ENCODE assay signal across 8 cellular contexts in genomic region chr1:223831755-223832636, GRCh38. TPM values are rescaled to one million over a fixed set of nuclear protein-coding genes. Genes with fewer than 3 reads are reported as not detected.
A peak's percentile ranks its signal among the peaks of the same experiment; 100 is the strongest.
DNase-seq lines count a peak whose midpoint lies in the region; ATAC-seq and TF ChIP-seq lines count a peak whose summit lies in the region.

No MANE protein-coding gene starts in this region.

- peak overlapping the region; percentile 40 to 92 (median 75) for H3K4me2 ChIP-seq in BLaER1 treated with 17β-estradiol and CSF1 and Interleukin-3, amounts not matched to agents 10 nM and 100 nM

- peaks cover 47 to 96% (median 62%) of the 10 kb centered on the region in 10 experiments for H3K4me1 ChIP-seq in BLaER1 treated with 17β-estradiol and CSF1 and Interleukin-3, amounts not matched to agents 10 nM and 100 nM

- WGBS in lower leg skin, 2 donors = 37 to 41% methylated on average over 3 of the region's 3 CpGs

- no peaks in the 10 kb centered on the region for H3K27me3 ChIP-seq in BLaER1 treated with 17β-estradiol and CSF1 and Interleukin-3, amounts not matched to agents 10 nM and 100 nM

- H3K27ac ChIP-seq in BLaER1 treated with 17β-estradiol and CSF1 and Interleukin-3, amounts not matched to agents 10 nM and 100 nM = peak overlapping the region; percentile 26 to 78 (median 63); a peak in 21 of 22 replicates
- no peak overlapping the region for H3K27ac ChIP-seq in VCaP

- no peaks in the 10 kb centered on the region; a peak in 1 of 22 replicates for H3K9me3 ChIP-seq in BLaER1 treated with 17β-estradiol and CSF1 and Interleukin-3, amounts not matched to agents 10 nM and 100 nM (replicated peaks in 1 of 11)

- intact Hi-C loops in Right ventricle myocardium superior (cut with DNase I) (no loop called here), lower leg skin (cut with DNase I; ENCODE audit: low total_unique reads) (no loop called here)

- TF ChIP-seq CTCF in VCaP (conservative IDR thresholded peaks at IDR 0.05) = peak; percentile 29; the same call in 1 of the 2 replicates
- no peak for TF ChIP-seq CTCF in lower leg skin (IDR thresholded peaks at IDR 0.05)

- ATAC-seq in HG02759 (IDR thresholded peaks at IDR 0.05; ENCODE audit: unreplicated experiment) (peak; percentile 49), Right ventricle myocardium superior (ENCODE audit: poor library complexity) (peak; percentile 5)

- peaks cover 40 to 97% (median 91%) of the 10 kb centered on the region in 11 experiments for H4K20me1 ChIP-seq in BLaER1 treated with 17β-estradiol and CSF1 and Interleukin-3, amounts not matched to agents 10 nM and 100 nM

- peak overlapping the region in 2 of 10 experiments; percentile 23 to 40; a peak in 3 of 20 replicates for H3K4me3 ChIP-seq in BLaER1 treated with 17β-estradiol and CSF1 and Interleukin-3, amounts not matched to agents 10 nM and 100 nM
- H3K4me3 ChIP-seq in lower leg skin (ENCODE audit: low read depth, poor library complexity, severe bottlenecking) = no peak overlapping the region

- H3K36me3 ChIP-seq in BLaER1 treated with 17β-estradiol and CSF1 and Interleukin-3, amounts not matched to agents 10 nM and 100 nM = peaks cover 0 to 17% (median 9%) of the 10 kb centered on the region in 11 experiments; a peak in 15 of 22 replicates

- peak overlapping the region; percentile 4 to 65 (median 45); a peak in 17 of 22 replicates for H3K9ac ChIP-seq in BLaER1 treated with 17β-estradiol and CSF1 and Interleukin-3, amounts not matched to agents 10 nM and 100 nM

- TF ChIP-seq POLR2A in lower leg skin (IDR thresholded peaks at IDR 0.05) = no peak

- DNase-seq in Right ventricle myocardium superior (no peak), stromal cell of bone marrow (ENCODE audit: low read depth) (peak; percentile 52), putamen (ENCODE audit: low spot score) (no peak), lower leg skin (ENCODE audit: low spot score in 2 of 2) (no peak)
- no peak for DNase-seq in stimulated activated CD4-positive, alpha-beta T cell treated with anti-CD3 and anti-CD28 coated beads, Interleukin-4, amount 100 ng/mL, for 1 hour

RNA-seq across cellular contexts. Expression of gene TP53BP2, which starts 13.8 kb away (rescaled TPM):
- 16.1 TPM for total RNA-seq in Right ventricle myocardium superior
- 10 to 100 TPM; 32.2 to 49.9 (median 36.6) TPM for total RNA-seq in lower leg skin
